In genomic region chr13:76993473-76993872, GRCh38 we compare ENCODE assay signal across 2 cellular contexts.
TF ChIP-seq lines count a peak whose summit lies in the region.

No MANE protein-coding gene starts in this region.

TF ChIP-seq in SK-N-SH, 30 proteins besides CTCF, POLR2A, EP300 and RAD21 (continued from another document):
- TF ChIP-seq REST (IDR thresholded peaks at IDR 0.05; ENCODE audit: low read depth, low read length) (no peak), PBX3 (IDR thresholded peaks at IDR 0.05) (no peak), SIN3A (IDR thresholded peaks at IDR 0.05; ENCODE audit: borderline replicate concordance, low read depth, low read length) (no peak), USF1 (IDR thresholded peaks at IDR 0.05; ENCODE audit: borderline replicate concordance, low read depth) (no peak), TEAD4 (IDR thresholded peaks at IDR 0.05; ENCODE audit: borderline replicate concordance, insufficient read depth) (no peak)
TF ChIP-seq in SK-N-SH: peak in this region for 0.

TF ChIP-seq in SK-N-SH treated with all-trans-retinoic acid at 6 μM for 48 hours, 23 proteins besides CTCF, POLR2A, EP300 and RAD21 (continued from another document):
- TF ChIP-seq PPARA (CRISPR knock-in tag; IDR thresholded peaks at IDR 0.05; ENCODE audit: borderline replicate concordance) (no peak), CREB5 (CRISPR knock-in tag; IDR thresholded peaks at IDR 0.05; ENCODE audit: low read depth) (no peak), ARNTL (CRISPR knock-in tag; IDR thresholded peaks at IDR 0.05; ENCODE audit: borderline replicate concordance, low read depth) (no peak), CSRNP3 (CRISPR knock-in tag; IDR thresholded peaks at IDR 0.05) (no peak)
